ENCODE assay signal across 11 cellular contexts in the genomic region with DNA sequence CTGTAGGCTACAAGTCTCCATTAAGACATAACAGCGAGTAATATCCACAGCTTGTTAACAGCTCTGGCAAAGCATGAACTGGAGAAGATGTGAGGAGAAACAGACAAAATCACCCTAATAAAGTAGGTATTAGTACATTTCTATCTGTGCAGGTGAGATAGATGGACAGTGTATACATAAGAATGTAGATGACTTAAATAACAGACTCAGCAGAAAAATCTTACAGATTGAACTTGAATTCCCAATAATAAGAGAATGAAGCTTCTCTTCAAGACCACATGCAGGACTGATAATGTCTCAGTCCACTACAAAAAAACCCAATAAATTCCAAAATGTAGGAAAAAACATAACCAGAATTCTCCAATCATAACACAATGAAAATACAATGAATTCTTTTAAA.
"Had no signal": no experiment of that assay in that cellular context is flagged by ENCODE, and none has a peak within 500 bp of the region (broad histone marks: within the 10 kb centered on the region; RNA-seq: fewer than 3 reads in every experiment).

No MANE protein-coding gene starts in this region.

- FAIRE-seq: H1, H54 had no signal

- H3K27ac Mint-ChIP-seq: GM23338, H9, HFFc6 had no signal

- DNase-seq: GM23248, GOT3, H7, H9, HCEC 1CT, HFFc6 had no signal

- H3K27ac ChIP-seq: GM23248 had no signal

- H3K36me3 ChIP-seq: HAP-1 had no signal

- H3K4me3 Mint-ChIP-seq: GM23338, H9, HFFc6 had no signal

- H3K9me3 ChIP-seq: HAP-1 had no signal

- H3K4me1 ChIP-seq: HAP-1 had no signal

- H2AFZ ChIP-seq: GM23248, GM23338 had no signal

- H3K4me3 ChIP-seq: GM23248, GM23338, HAP-1 had no signal

- H3K9ac ChIP-seq: GM23248 had no signal

- H3K9me3 Mint-ChIP-seq: GM23338, H9 had no signal

- ATAC-seq: GM23338, HCT116 had no signal

- H3K4me1 Mint-ChIP-seq: H9 had no signal

- H3K4me2 ChIP-seq: GM23338 had no signal
